Comparison of ENCODE assay signal across 20 cellular contexts in genomic region chr14:78401866-78402265, GRCh38.
A peak's percentile ranks its signal among the peaks of the same experiment; 100 is the strongest.
DNase-seq lines count a peak whose midpoint lies in the region; FAIRE-seq and TF ChIP-seq lines count a peak whose summit lies in the region.
"Had no signal": no experiment of that assay in that cellular context is flagged by ENCODE, and none has a peak within 500 bp of the region (broad histone marks: within the 10 kb centered on the region; RNA-seq: fewer than 3 reads in every experiment).

No MANE protein-coding gene starts in this region.

- in situ Hi-C loops in ACHN (cut with HindIII; ENCODE audit: low pct_ligation_motif_present, low pct_unique_long_range_greater_than_20kb, low sequenced_read_pairs): no loop called here

- H3K27ac Mint-ChIP-seq in endothelial cell (ENCODE audit: unreplicated experiment) (no peak overlapping the region), CD14-positive monocyte (no peak overlapping the region)
- H3K27ac Mint-ChIP-seq: HFFc6 had no signal

- H3K36me3 Mint-ChIP-seq in endothelial cell (ENCODE audit: low read depth, unreplicated experiment): no peaks in the 10 kb centered on the region
- no peaks in the 10 kb centered on the region for H3K36me3 Mint-ChIP-seq in CD14-positive monocyte

- no peaks in the 10 kb centered on the region for H3K9me3 Mint-ChIP-seq in endothelial cell (ENCODE audit: unreplicated experiment)
- peaks cover 0 to 2% (median 0%) of the 10 kb centered on the region in 7 donors for H3K9me3 Mint-ChIP-seq in CD14-positive monocyte

- DNase-seq in ACHN: peak; percentile 78
- peak; percentile 66 for DNase-seq in RCC 7860 (ENCODE audit: low spot score)
- DNase-seq in bronchial epithelial cell (ENCODE audit: low read depth): peak; percentile 73
- peak; percentile 71 for DNase-seq in kidney glomerular epithelial cell (lab: John Stamatoyannopoulos, UW)
- no peak for DNase-seq in NCI-H510A treated with DMSO at 0.1 percent for 48 hours (lab: John Stamatoyannopoulos, UW)
- DNase-seq in stimulated activated CD4-positive, alpha-beta T cell treated with anti-CD3 and anti-CD28 coated beads, Interleukin-1b, Interleukin-23, amount 100 ng/mL, for 48 hours: no peak
- DNase-seq in endothelial cell (ENCODE audit: low spot score): no peak
- DNase-seq in CD14-positive monocyte (ENCODE audit: low spot score): no peak
- DNase-seq: DMS 273 treated with DMSO at 0.1 percent for 48 hours; GF-D8; HFFc6; MG63; NCI-H1092 treated with DMSO at 0.1 percent for 48 hours; NCI-H2107; NCI-H226; NCI-H526 treated with DMSO at 0.1 percent for 48 hours; NK-92 treated with Interleukin-12 subunit alpha and Interleukin-12 subunit beta, amount 100 ng/mL, for 24 hours; RPMI8226 had no signal

- H3K27me3 ChIP-seq in bronchial epithelial cell (ENCODE audit: control insufficient read depth, insufficient read depth, low read length): no peaks in the 10 kb centered on the region
- H3K27me3 ChIP-seq: MG63 had no signal

- peak; percentile 94 for FAIRE-seq in RCC 7860 (lab: Jason Lieb, UNC)
- FAIRE-seq in bronchial epithelial cell (lab: Jason Lieb, UNC): no peak
- FAIRE-seq: GM12892 had no signal

- H3K36me3 ChIP-seq in bronchial epithelial cell (ENCODE audit: control insufficient read depth, insufficient read depth, low read length): no peaks in the 10 kb centered on the region
- H3K36me3 ChIP-seq: BLaER1 treated with 17β-estradiol and CSF1 and Interleukin-3, amounts not matched to agents 10 nM and 100 nM; MG63 had no signal

- H3K4me3 Mint-ChIP-seq in endothelial cell (ENCODE audit: unreplicated experiment): no peak overlapping the region
- no peak overlapping the region for H3K4me3 Mint-ChIP-seq in CD14-positive monocyte
- H3K4me3 Mint-ChIP-seq: HFFc6 had no signal

- TF ChIP-seq CTCF in bronchial epithelial cell (IDR thresholded peaks at IDR 0.05; ENCODE audit: insufficient read depth, low read length, severe bottlenecking) (no peak), endothelial cell (IDR thresholded peaks at IDR 0.05; ENCODE audit: unreplicated experiment) (no peak), CD14-positive monocyte (IDR thresholded peaks at IDR 0.05) (no peak)

- no peaks in the 10 kb centered on the region for H3K27me3 Mint-ChIP-seq in endothelial cell (ENCODE audit: unreplicated experiment)
- peaks cover 2 to 9% (median 2%) of the 10 kb centered on the region in 3 donors for H3K27me3 Mint-ChIP-seq in CD14-positive monocyte (ENCODE audit: low read depth in 3 of 3)

- intact Hi-C loops in CD14-positive monocyte (cut with micrococcal nuclease): no loop called here

- H3K4me1 Mint-ChIP-seq in endothelial cell (ENCODE audit: unreplicated experiment) (no peaks in the 10 kb centered on the region), CD14-positive monocyte (no peaks in the 10 kb centered on the region)

- no peak overlapping the region for H3K4me3 ChIP-seq in bronchial epithelial cell (ENCODE audit: low read depth, low read length)
- H3K4me3 ChIP-seq: BLaER1 treated with 17β-estradiol and CSF1 and Interleukin-3, amounts not matched to agents 10 nM and 100 nM; MG63 had no signal

Comparison
In these comparisons a context has a peak if more than half of its experiments do, and no peak if none do; other contexts are left out.
1. DNase-seq: peak in ACHN (single experiment), RCC 7860 (single experiment), bronchial epithelial cell (single experiment) and kidney glomerular epithelial cell (single experiment); none in NCI-H510A treated with DMSO at 0.1 percent for 48 hours (single experiment), stimulated activated CD4-positive, alpha-beta T cell treated with anti-CD3 and anti-CD28 coated beads, Interleukin-1b, Interleukin-23, amount 100 ng/mL, for 48 hours (single experiment), endothelial cell (single experiment) and CD14-positive monocyte (single experiment).